2 cellular contexts compared by ENCODE assay signal in genomic region chr9:121748080-121748479, GRCh38.
TF ChIP-seq lines count a peak whose summit lies in the region.

No MANE protein-coding gene starts in this region.

TF ChIP-seq in SK-N-SH, 30 proteins besides CTCF, POLR2A, EP300 and RAD21 (continued from another document):
- TF ChIP-seq IRF3 (IDR thresholded peaks at IDR 0.05; ENCODE audit: low read depth, low read length) (no peak), RXRA (IDR thresholded peaks at IDR 0.05; ENCODE audit: borderline replicate concordance, low read depth) (no peak)
TF ChIP-seq in SK-N-SH: peak in this region for 1.

TF ChIP-seq in SK-N-SH treated with all-trans-retinoic acid at 6 μM for 48 hours, 23 proteins besides CTCF, POLR2A, EP300 and RAD21 (continued from another document):
- TF ChIP-seq TSHZ2 (CRISPR knock-in tag; IDR thresholded peaks at IDR 0.05) (no peak), ISL1 (CRISPR knock-in tag; IDR thresholded peaks at IDR 0.05) (no peak), OSR1 (CRISPR knock-in tag; IDR thresholded peaks at IDR 0.05) (no peak), PPARA (CRISPR knock-in tag; IDR thresholded peaks at IDR 0.05; ENCODE audit: borderline replicate concordance) (no peak), BACH2 (CRISPR knock-in tag; IDR thresholded peaks at IDR 0.05; ENCODE audit: borderline replicate concordance) (no peak), ZNF8 (CRISPR knock-in tag; IDR thresholded peaks at IDR 0.05) (no peak)
